In genomic region chr2:147549054-147549453, GRCh38 we compare ENCODE assay signal across 34 cellular contexts.
"Had no signal": no experiment of that assay in that cellular context is flagged by ENCODE, and none has a peak within 500 bp of the region (broad histone marks: within the 10 kb centered on the region; RNA-seq: fewer than 3 reads in every experiment).

No MANE protein-coding gene starts in this region.

- H3K27me3 Mint-ChIP-seq: activated naive CD4-positive, alpha-beta T cell treated with anti-CD3 and anti-CD28 coated beads, Interleukin-2, amount 50 U/mL, for 24 hours; activated naive CD8-positive, alpha-beta T cell treated with anti-CD3 and anti-CD28 coated beads for 36 hours; activated naive CD8-positive, alpha-beta T cell treated with anti-CD3 and anti-CD28 coated beads, Interleukin-2, amount 50 U/mL, for 24 hours; central memory CD8-positive, alpha-beta T cell; dendritic cell treated with granulocyte-macrophage colony-stimulating factor and Interleukin-4, amounts not matched to agents 40 ng/mL and 50 ng/mL, for 4 days; effector memory CD8-positive, alpha-beta T cell had no signal

- FAIRE-seq: bronchial epithelial cell, frontal cortex had no signal

- H3K4me1 Mint-ChIP-seq: activated B cell treated with CpG ODN at 0.5 μM for 24 hours; activated naive CD4-positive, alpha-beta T cell treated with anti-CD3 and anti-CD28 coated beads, Interleukin-2, amount 50 U/mL, for 24 hours; activated naive CD8-positive, alpha-beta T cell treated with anti-CD3 and anti-CD28 coated beads, Interleukin-2, amount 50 U/mL, for 24 hours; central memory CD8-positive, alpha-beta T cell; T-helper 17 cell had no signal

- H3K27ac ChIP-seq: adrenal gland, ascending aorta, brain microvascular endothelial cell, coronary artery, dorsolateral prefrontal cortex, esophagus muscularis mucosa, heart left ventricle, WERI-Rb-1 had no signal

- H3K36me3 Mint-ChIP-seq: activated naive CD4-positive, alpha-beta T cell treated with anti-CD3 and anti-CD28 coated beads, Interleukin-2, amount 50 U/mL, for 24 hours; activated naive CD8-positive, alpha-beta T cell treated with anti-CD3 and anti-CD28 coated beads for 36 hours had no signal

- H3K9me3 ChIP-seq: adrenal gland, ascending aorta, esophagus muscularis mucosa had no signal

- H3K9me3 Mint-ChIP-seq: activated B cell treated with CpG ODN at 0.5 μM for 24 hours; activated CD8-positive, alpha-beta T cell treated with anti-CD3 and anti-CD28 coated beads for 36 hours; activated naive CD4-positive, alpha-beta T cell treated with anti-CD3 and anti-CD28 coated beads, Interleukin-2, amount 50 U/mL, for 24 hours; activated naive CD8-positive, alpha-beta T cell treated with anti-CD3 and anti-CD28 coated beads for 36 hours; activated naive CD8-positive, alpha-beta T cell treated with anti-CD3 and anti-CD28 coated beads, Interleukin-2, amount 50 U/mL, for 24 hours; activated T-helper 2 cell treated with anti-CD3 and anti-CD28 coated beads, Interferon-gamma antibody, Interleukin-2, Interleukin-4, amounts not matched to agents 10 μg/mL and 5 μg/mL and 100 μg/mL, durations not matched to agents 14 hours and 24 hours and 36 hours; central memory CD8-positive, alpha-beta T cell had no signal

- H3K4me1 ChIP-seq: adrenal gland, ascending aorta, esophagus muscularis mucosa had no signal

- H3K27me3 ChIP-seq: adrenal gland, ascending aorta, brain microvascular endothelial cell, esophagus muscularis mucosa, heart left ventricle had no signal

- H3K4me3 Mint-ChIP-seq: activated B cell treated with CpG ODN at 0.5 μM for 24 hours; activated CD8-positive, alpha-beta T cell treated with anti-CD3 and anti-CD28 coated beads for 36 hours; activated naive CD4-positive, alpha-beta T cell treated with anti-CD3 and anti-CD28 coated beads for 36 hours; activated naive CD4-positive, alpha-beta T cell treated with anti-CD3 and anti-CD28 coated beads, Interleukin-2, amount 50 U/mL, for 24 hours; activated naive CD8-positive, alpha-beta T cell treated with anti-CD3 and anti-CD28 coated beads for 36 hours; activated naive CD8-positive, alpha-beta T cell treated with anti-CD3 and anti-CD28 coated beads, Interleukin-2, amount 50 U/mL, for 24 hours; activated T-cell treated with anti-CD3 and anti-CD28 coated beads, Interleukin-2, amount 50 U/mL, for 4 hours; central memory CD8-positive, alpha-beta T cell; dendritic cell treated with granulocyte-macrophage colony-stimulating factor and Interleukin-4, amounts not matched to agents 40 ng/mL and 50 ng/mL, for 4 days; effector memory CD8-positive, alpha-beta T cell; T-helper 17 cell; T-helper 2 cell treated with Interferon-gamma antibody and Interleukin-4, amounts not matched to agents 5 μg/mL and 100 μg/mL, for 36 hours had no signal

- H3K27ac Mint-ChIP-seq: activated B cell treated with CpG ODN at 0.5 μM for 24 hours; activated CD8-positive, alpha-beta T cell treated with anti-CD3 and anti-CD28 coated beads for 36 hours; activated naive CD4-positive, alpha-beta T cell treated with anti-CD3 and anti-CD28 coated beads for 36 hours; activated naive CD4-positive, alpha-beta T cell treated with anti-CD3 and anti-CD28 coated beads, Interleukin-2, amount 50 U/mL, for 24 hours; activated naive CD8-positive, alpha-beta T cell treated with anti-CD3 and anti-CD28 coated beads for 36 hours; activated naive CD8-positive, alpha-beta T cell treated with anti-CD3 and anti-CD28 coated beads, Interleukin-2, amount 50 U/mL, for 24 hours; activated T-helper 2 cell treated with anti-CD3 and anti-CD28 coated beads, Interferon-gamma antibody, Interleukin-2, Interleukin-4, amounts not matched to agents 10 μg/mL and 5 μg/mL and 100 μg/mL, durations not matched to agents 14 hours and 24 hours and 36 hours; dendritic cell treated with granulocyte-macrophage colony-stimulating factor and Interleukin-4, amounts not matched to agents 40 ng/mL and 50 ng/mL, for 4 days; effector memory CD8-positive, alpha-beta T cell; T-helper 17 cell; T-helper 2 cell treated with Interferon-gamma antibody and Interleukin-4, amounts not matched to agents 5 μg/mL and 100 μg/mL, for 36 hours had no signal

- H3K4me3 ChIP-seq: adrenal gland, ascending aorta, coronary artery, dorsolateral prefrontal cortex, esophagus muscularis mucosa, heart left ventricle had no signal

- H3K36me3 ChIP-seq: adrenal gland, ascending aorta, brain microvascular endothelial cell, esophagus muscularis mucosa, heart left ventricle, WERI-Rb-1 had no signal

- DNase-seq: activated B cell treated with CpG ODN at 0.5 μM for 24 hours; activated CD4-positive, alpha-beta T cell treated with anti-CD3 and anti-CD28 coated beads for 48 hours; activated CD4-positive, alpha-beta T cell treated with anti-CD3 and anti-CD28 coated beads, Interleukin-2, amount 50 U/mL, for 1 hour; activated CD4-positive, alpha-beta T cell treated with anti-CD3 and anti-CD28 coated beads, Interleukin-2, amount 50 U/mL, for 48 hours; activated CD8-positive, alpha-beta memory T cell treated with anti-CD3 and anti-CD28 coated beads for 24 hours; activated CD8-positive, alpha-beta T cell treated with anti-CD3 and anti-CD28 coated beads for 36 hours; activated effector memory CD4-positive, alpha-beta T cell treated with anti-CD3 and anti-CD28 coated beads, Interleukin-2, amount 50 U/mL, for 16 hours; activated naive CD4-positive, alpha-beta T cell treated with anti-CD3 and anti-CD28 coated beads for 36 hours; activated naive CD8-positive, alpha-beta T cell treated with anti-CD3 and anti-CD28 coated beads for 36 hours; activated naive CD8-positive, alpha-beta T cell treated with anti-CD3 and anti-CD28 coated beads, Interleukin-2, amount 50 U/mL, for 24 hours; activated T-cell treated with anti-CD3 and anti-CD28 coated beads, Interleukin-2, amount 50 U/mL, for 4 hours; adrenal gland; brain microvascular endothelial cell; dorsolateral prefrontal cortex; effector memory CD8-positive, alpha-beta T cell; erythroblast; foreskin fibroblast; glutamatergic neuron; heart left ventricle; T-helper 1 cell; T-helper 17 cell; T1000; WERI-Rb-1 had no signal

- ATAC-seq: activated CD4-positive, CD25-positive, alpha-beta regulatory T cell treated with anti-CD3 and anti-CD28 coated beads, Interleukin-2, amount 50 U/mL, for 24 hours; activated CD8-positive, alpha-beta T cell treated with anti-CD3 and anti-CD28 coated beads for 36 hours; activated naive CD8-positive, alpha-beta T cell treated with anti-CD3 and anti-CD28 coated beads, Interleukin-2, amount 50 U/mL, for 24 hours; activated T-cell treated with anti-CD3 and anti-CD28 coated beads, Interleukin-2, amount 50 U/mL, for 4 hours; effector memory CD8-positive, alpha-beta T cell; heart left ventricle; T-helper 17 cell had no signal
